ENCODE assay signal across 21 cellular contexts in the genomic region with DNA sequence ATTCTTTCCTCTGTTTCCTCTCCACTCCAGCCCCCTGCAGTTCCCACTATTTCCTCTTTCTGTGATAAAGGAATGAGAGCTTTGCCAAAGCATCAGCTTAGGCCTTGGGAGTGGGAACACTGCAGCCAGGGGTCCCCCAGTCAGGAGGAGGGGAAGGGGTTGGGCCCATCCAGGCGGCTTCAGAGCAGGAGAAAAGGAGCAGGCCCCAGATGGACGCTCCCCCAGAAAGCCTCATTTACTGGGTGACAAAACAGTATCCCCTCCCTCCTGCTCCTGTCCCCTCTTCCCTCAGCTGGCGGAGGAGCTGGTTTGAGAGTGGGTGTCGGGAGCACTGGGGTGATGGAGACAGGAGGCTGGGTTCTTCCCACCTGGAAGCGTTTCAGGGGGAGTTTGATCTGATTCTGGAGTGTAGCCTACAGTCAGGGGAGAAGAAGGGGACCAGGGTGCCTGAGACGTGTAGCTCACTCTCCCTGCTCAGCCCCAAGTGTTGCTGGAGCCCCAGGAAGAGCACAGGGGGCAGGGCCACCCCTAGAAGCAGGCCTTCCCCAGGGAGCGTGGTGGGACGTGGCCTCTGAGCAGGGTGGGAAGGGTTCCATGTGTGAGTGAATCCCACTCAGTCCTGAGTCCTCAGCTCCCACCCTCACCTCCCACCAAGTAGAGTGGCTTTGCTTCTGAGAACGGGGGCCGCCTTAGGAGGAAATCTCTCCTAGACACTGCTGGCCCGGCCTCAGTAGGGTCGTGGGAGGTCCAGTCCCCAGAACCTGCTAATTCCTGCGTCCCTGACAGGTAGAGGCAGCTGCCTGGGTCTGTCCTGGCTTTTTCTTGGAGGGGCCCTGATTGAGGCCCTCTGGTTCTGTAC.
DNase-seq lines count a peak whose midpoint lies in the region; ATAC-seq and TF ChIP-seq lines count a peak whose summit lies in the region.
"Had no signal": no experiment of that assay in that cellular context is flagged by ENCODE, and none has a peak within 500 bp of the region (broad histone marks: within the 10 kb centered on the region; RNA-seq: fewer than 3 reads in every experiment).

No MANE protein-coding gene starts in this region.

- TF ChIP-seq POLR2A in sigmoid colon (IDR thresholded peaks at IDR 0.05), result no peak
- no peak for TF ChIP-seq POLR2A in transverse colon (IDR thresholded peaks at IDR 0.05)

- CTCF ChIA-PET in HEK293 (lab: Yijun Ruan, JAX), result interaction anchor here (1.0 kb wide), 1 partner anchor 15 kb away, joined by 3 read pairs; no protein-coding TSS in a partner anchor

- intact Hi-C loops in sigmoid colon (cut with DNase I) (no loop called here), transverse colon (cut with DNase I; ENCODE audit: low total_unique reads) (no loop called here)

- H3K36me3 ChIP-seq in HEK293 (ENCODE audit: control insufficient read depth in 2 of 2, insufficient read depth in 1 of 2, low read length in 2 of 2) (no peaks in the 10 kb centered on the region), sigmoid colon (no peaks in the 10 kb centered on the region), transverse colon (no peaks in the 10 kb centered on the region)
- H3K36me3 ChIP-seq: brain microvascular endothelial cell, pancreas had no signal

- H3K4me1 ChIP-seq in HEK293 (ENCODE audit: control insufficient read depth, insufficient read depth, low read length) (no peaks in the 10 kb centered on the region), sigmoid colon (no peaks in the 10 kb centered on the region), transverse colon (no peaks in the 10 kb centered on the region)
- H3K4me1 ChIP-seq: pancreas had no signal

- 75 to 76% methylated on average over 13 of the region's 13 CpGs for WGBS in sigmoid colon, 2 donors
- 60 to 82% methylated on average over 1 to 13 of the region's 13 CpGs for WGBS in transverse colon (ENCODE audit: low coverage in 1 of 2), 2 donors

- DNase-seq in D341Med (ENCODE audit: low spot score), result peak; percentile 12
- DNase-seq in iPS-NIHi7 (ENCODE audit: extremely low spot score), result peak; percentile 9
- DNase-seq in sigmoid colon, result peak; percentile 43
- DNase-seq in transverse colon, result no peak
- no peak for DNase-seq in foreskin melanocyte
- DNase-seq: brain microvascular endothelial cell, DMS53, GF-D8, KG1, mesenchymal stem cell, NCI-H1694 treated with DMSO at 0.1 percent for 48 hours, NCI-H2171 treated with DMSO at 0.1 percent for 48 hours, NCI-H526 treated with DMSO at 0.1 percent for 48 hours, T1000 had no signal

- H3K9me3 ChIP-seq in HEK293 (ENCODE audit: control insufficient read depth, insufficient read depth, low read depth, low read length) (no peaks in the 10 kb centered on the region), sigmoid colon (no peaks in the 10 kb centered on the region), transverse colon (no peaks in the 10 kb centered on the region)
- H3K9me3 ChIP-seq: pancreas had no signal

- peaks cover 0 to 12% (median 0%) of the 10 kb centered on the region in 3 donors for H3K27me3 ChIP-seq in sigmoid colon
- H3K27me3 ChIP-seq in transverse colon, result peaks cover 8% of the 10 kb centered on the region
- H3K27me3 ChIP-seq: brain microvascular endothelial cell, pancreas had no signal

- H3K27ac ChIP-seq in HEK293 (ENCODE audit: extremely low read depth, low read depth, low read length) (no peak overlapping the region), sigmoid colon (no peak overlapping the region), transverse colon (no peak overlapping the region)
- H3K27ac ChIP-seq: brain microvascular endothelial cell, pancreas, RWPE1 had no signal

- ATAC-seq in HG03521 (IDR thresholded peaks at IDR 0.05; ENCODE audit: unreplicated experiment), result no peak
- ATAC-seq: activated CD4-positive, CD25-positive, alpha-beta regulatory T cell treated with anti-CD3 and anti-CD28 coated beads, Interleukin-2, amount 50 U/mL, for 24 hours; CD8-positive, alpha-beta T cell; naive thymus-derived CD4-positive, alpha-beta T cell; pancreas had no signal

- POLR2A ChIA-PET in HEK293 (lab: Yijun Ruan, JAX), result no interaction called here

- in situ Hi-C loops in transverse colon (cut with MboI; ENCODE audit: low pct_ligation_motif_present in 1 of 4, low pct_unique_long_range_greater_than_20kb in 1 of 4, low sequenced_read_pairs in 3 of 4), result no loop called here

- no peak for TF ChIP-seq EP300 in sigmoid colon (IDR thresholded peaks at IDR 0.05)
- TF ChIP-seq EP300 in transverse colon (IDR thresholded peaks at IDR 0.05; ENCODE audit: low read depth), result no peak

- H3K4me3 ChIP-seq in HEK293 (ENCODE audit: low read depth, low read length) (no peak overlapping the region), sigmoid colon (no peak overlapping the region), transverse colon (no peak overlapping the region)
- H3K4me3 ChIP-seq: pancreas had no signal

- TF ChIP-seq CTCF in HEK293 (tag by site-specific recombination; IDR thresholded peaks at IDR 0.05), result no peak
- no peak for TF ChIP-seq CTCF in sigmoid colon (IDR thresholded peaks at IDR 0.05)
- TF ChIP-seq CTCF in transverse colon (IDR thresholded peaks at IDR 0.05), result no peak

TF ChIP-seq in HEK293, 187 proteins besides CTCF, POLR2A, EP300 and RAD21:
- no peak for TF ChIP-seq MYNN (tag by site-specific recombination; IDR thresholded peaks at IDR 0.05; ENCODE audit: borderline replicate concordance)
- 0 out of 2 replicates have a peak, but pooled peaks have one; percentile 12 for TF ChIP-seq EGR2 (tag by site-specific recombination; IDR thresholded peaks at IDR 0.05; ENCODE audit: low read depth)

Comparison
In these comparisons a context has a peak if more than half of its experiments do, and no peak if none do; other contexts are left out.
1. DNase-seq: peak in D341Med (single experiment), iPS-NIHi7 (single experiment) and sigmoid colon (single experiment); none in transverse colon (single experiment) and foreskin melanocyte (single experiment).